9 cellular contexts compared by ENCODE assay signal in the genomic region with DNA sequence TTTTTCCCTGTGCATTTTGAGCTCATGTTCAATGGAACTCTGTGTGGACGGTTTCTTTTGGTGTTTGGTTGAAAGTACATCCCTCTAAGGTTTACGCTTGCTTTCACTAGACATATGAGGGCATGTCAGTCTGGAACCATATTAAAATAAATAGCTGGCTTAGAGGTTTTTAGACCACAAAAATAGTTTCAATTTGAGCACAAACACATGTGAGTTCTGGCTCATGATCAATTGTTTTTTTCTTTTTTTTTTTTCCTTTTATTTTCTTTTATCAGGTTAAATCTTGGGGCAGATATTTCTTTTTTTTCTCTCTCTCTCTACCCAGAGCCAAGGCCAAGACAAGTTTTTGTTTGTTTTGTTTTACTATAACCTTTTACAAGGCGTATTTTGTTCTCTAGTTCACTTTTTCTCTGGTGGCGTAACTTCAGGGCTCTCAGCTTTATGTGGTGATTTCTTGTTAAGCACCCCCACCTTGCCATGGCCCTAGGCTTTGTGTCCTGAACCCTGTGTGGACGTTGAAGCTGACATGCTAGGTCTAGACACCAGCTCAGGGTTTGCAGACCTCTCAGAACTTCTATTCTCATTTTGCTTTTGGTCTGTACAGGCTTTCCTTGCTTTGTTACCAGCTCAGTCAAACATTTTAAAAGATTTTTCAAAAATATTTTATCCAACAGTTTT.
DNase-seq lines count a peak whose midpoint lies in the region; ATAC-seq lines count a peak whose summit lies in the region.
"Had no signal": no experiment of that assay in that cellular context is flagged by ENCODE, and none has a peak within 500 bp of the region (broad histone marks: within the 10 kb centered on the region; RNA-seq: fewer than 3 reads in every experiment).

No MANE protein-coding gene starts in this region.

- H3K4me3 ChIP-seq in CD4-positive, alpha-beta memory T cell (ENCODE audit: low read length in 2 of 2), result no peak overlapping the region

- DNase-seq in CD4-positive, alpha-beta memory T cell, result peak in 4 of 5 donors; percentile 45 to 73 (median 52)
- no peak for DNase-seq in activated T-helper 2 cell treated with anti-CD3 and anti-CD28 coated beads, Interferon-gamma antibody, Interleukin-2, Interleukin-4, amounts not matched to agents 10 μg/mL and 5 μg/mL and 100 μg/mL, durations not matched to agents 14 hours and 24 hours and 36 hours (ENCODE audit: low spot score)
- DNase-seq in iPS-NIHi11 (ENCODE audit: low spot score) (no peak), NCI-H187 (lab: John Stamatoyannopoulos, UW) (no peak), cerebellum (ENCODE audit: low spot score) (no peak), cerebellar nuclear complex (lab: John Stamatoyannopoulos, UW) (no peak)
- DNase-seq: NK-92 treated with Interleukin-12 subunit alpha and Interleukin-12 subunit beta, amount 100 ng/mL, for 24 hours had no signal

- no peaks in the 10 kb centered on the region for H3K27me3 Mint-ChIP-seq in CD4-positive, alpha-beta memory T cell
- H3K27me3 Mint-ChIP-seq in activated T-helper 2 cell treated with anti-CD3 and anti-CD28 coated beads, Interferon-gamma antibody, Interleukin-2, Interleukin-4, amounts not matched to agents 10 μg/mL and 5 μg/mL and 100 μg/mL, durations not matched to agents 14 hours and 24 hours and 36 hours (ENCODE audit: low read depth), result peaks cover 2% of the 10 kb centered on the region

- no peaks in the 10 kb centered on the region for H3K27me3 ChIP-seq in CD4-positive, alpha-beta memory T cell (ENCODE audit: insufficient read depth, low read length)

- peak overlapping the region; percentile 49 to 77 (median 68) for H3K4me3 Mint-ChIP-seq in CD4-positive, alpha-beta memory T cell
- H3K4me3 Mint-ChIP-seq in activated T-helper 2 cell treated with anti-CD3 and anti-CD28 coated beads, Interferon-gamma antibody, Interleukin-2, Interleukin-4, amounts not matched to agents 10 μg/mL and 5 μg/mL and 100 μg/mL, durations not matched to agents 14 hours and 24 hours and 36 hours (ENCODE audit: low read depth), result peak overlapping the region; percentile 31

- intact Hi-C loops in CD4-positive, alpha-beta memory T cell (cut with micrococcal nuclease), result loop anchor here (2.0 kb wide), 1 partner anchor 38 kb away; no protein-coding TSS in a partner anchor
- intact Hi-C loops in activated T-helper 2 cell treated with anti-CD3 and anti-CD28 coated beads, Interferon-gamma antibody, Interleukin-2, Interleukin-4, amounts not matched to agents 10 μg/mL and 5 μg/mL and 100 μg/mL, durations not matched to agents 14 hours and 24 hours and 36 hours (cut with micrococcal nuclease), result loop anchor here (5.0 kb wide), 2 partner anchors 171 to 236 kb away; no protein-coding TSS in a partner anchor

- POLR2A ChIA-PET in CD4-positive, alpha-beta memory T cell (lab: Charles Lee; ENCODE audit: partially characterized antibody), result interaction anchor here (1.0 to 4.1 kb wide), 4 partner anchors 8 to 72 kb away, joined by 3 to 15 read pairs (median 4); no protein-coding TSS in a partner anchor

- H3K9me3 Mint-ChIP-seq in CD4-positive, alpha-beta memory T cell, result peaks cover 0 to 1% (median 0%) of the 10 kb centered on the region in 8 donors
- H3K9me3 Mint-ChIP-seq in activated T-helper 2 cell treated with anti-CD3 and anti-CD28 coated beads, Interferon-gamma antibody, Interleukin-2, Interleukin-4, amounts not matched to agents 10 μg/mL and 5 μg/mL and 100 μg/mL, durations not matched to agents 14 hours and 24 hours and 36 hours, result peaks cover 7% of the 10 kb centered on the region

- H3K9me3 ChIP-seq in CD4-positive, alpha-beta memory T cell (ENCODE audit: control insufficient read depth in 1 of 2, low read length in 2 of 2), result no peaks in the 10 kb centered on the region

- ATAC-seq in GM19372 (IDR thresholded peaks at IDR 0.05; ENCODE audit: low read depth, unreplicated experiment), result peak; percentile 55
- peak; percentile 59 for ATAC-seq in HG03045 (IDR thresholded peaks at IDR 0.05; ENCODE audit: unreplicated experiment)

- H3K27ac ChIP-seq in CD4-positive, alpha-beta memory T cell (ENCODE audit: low read depth, low read length), result peak overlapping the region; percentile 62

- peaks cover 2 to 12% of the 10 kb centered on the region in 2 donors for H3K36me3 Mint-ChIP-seq in CD4-positive, alpha-beta memory T cell
- H3K36me3 Mint-ChIP-seq in activated T-helper 2 cell treated with anti-CD3 and anti-CD28 coated beads, Interferon-gamma antibody, Interleukin-2, Interleukin-4, amounts not matched to agents 10 μg/mL and 5 μg/mL and 100 μg/mL, durations not matched to agents 14 hours and 24 hours and 36 hours (ENCODE audit: low read depth), result peaks cover 10% of the 10 kb centered on the region

- CTCF ChIA-PET in CD4-positive, alpha-beta memory T cell (lab: Charles Lee; ENCODE audit: partially characterized antibody), result interaction anchor here (0.8 kb wide), 1 partner anchor 313 kb away, joined by 5 read pairs; no protein-coding TSS in a partner anchor

- no peaks in the 10 kb centered on the region for H3K36me3 ChIP-seq in CD4-positive, alpha-beta memory T cell (ENCODE audit: insufficient read depth, low read length)

- H3K4me1 ChIP-seq in CD4-positive, alpha-beta memory T cell (ENCODE audit: insufficient read depth, low read length), result peaks cover 57% of the 10 kb centered on the region

- H3K4me1 Mint-ChIP-seq in CD4-positive, alpha-beta memory T cell, result peaks cover 49 to 60% (median 54%) of the 10 kb centered on the region in 4 donors
- peaks cover 48% of the 10 kb centered on the region for H3K4me1 Mint-ChIP-seq in activated T-helper 2 cell treated with anti-CD3 and anti-CD28 coated beads, Interferon-gamma antibody, Interleukin-2, Interleukin-4, amounts not matched to agents 10 μg/mL and 5 μg/mL and 100 μg/mL, durations not matched to agents 14 hours and 24 hours and 36 hours (ENCODE audit: low read depth)

- peak overlapping the region; percentile 88 to 98 (median 93) for H3K27ac Mint-ChIP-seq in CD4-positive, alpha-beta memory T cell
- peak overlapping the region; percentile 75 for H3K27ac Mint-ChIP-seq in activated T-helper 2 cell treated with anti-CD3 and anti-CD28 coated beads, Interferon-gamma antibody, Interleukin-2, Interleukin-4, amounts not matched to agents 10 μg/mL and 5 μg/mL and 100 μg/mL, durations not matched to agents 14 hours and 24 hours and 36 hours

Comparison
In these comparisons a context has a peak if more than half of its experiments do, and no peak if none do; other contexts are left out.
1. DNase-seq: peak in CD4-positive, alpha-beta memory T cell (4 of 5); none in activated T-helper 2 cell treated with anti-CD3 and anti-CD28 coated beads, Interferon-gamma antibody, Interleukin-2, Interleukin-4, amounts not matched to agents 10 μg/mL and 5 μg/mL and 100 μg/mL, durations not matched to agents 14 hours and 24 hours and 36 hours (single experiment), iPS-NIHi11 (single experiment), NCI-H187 (0 of 2), cerebellum (single experiment) and cerebellar nuclear complex (0 of 2).